In the genomic region with DNA sequence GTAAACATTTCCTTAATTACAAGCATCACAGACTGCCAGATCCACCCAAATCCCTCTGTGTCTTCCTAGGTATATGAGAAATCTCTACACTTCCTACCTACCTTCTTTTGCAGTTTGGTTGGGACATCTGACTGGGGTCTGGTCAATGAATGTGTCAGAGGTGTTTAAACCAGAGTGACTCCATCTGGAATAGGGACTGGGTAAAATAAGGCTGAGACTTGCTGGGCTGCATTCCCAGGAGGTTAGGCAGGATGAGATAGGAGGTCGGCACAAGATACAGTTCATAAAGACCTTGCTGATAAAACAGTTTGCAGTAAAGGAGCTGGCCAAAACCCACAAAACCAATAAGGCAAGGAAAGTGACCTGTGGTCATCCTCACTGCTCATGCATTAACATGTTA, we compare ENCODE assay signal across 5 cellular contexts.
"Had no signal": no experiment of that assay in that cellular context is flagged by ENCODE, and none has a peak within 500 bp of the region (broad histone marks: within the 10 kb centered on the region; RNA-seq: fewer than 3 reads in every experiment).

No MANE protein-coding gene starts in this region.

- H3K4me3 ChIP-seq: K562 had no signal

- H3K27ac Mint-ChIP-seq: IgD-negative memory B cell had no signal

- ATAC-seq: HepG2, K562 had no signal

- H3K36me3 Mint-ChIP-seq: IgD-negative memory B cell had no signal

- DNase-seq: IMR-90 had no signal

- H3K9me3 Mint-ChIP-seq: IgD-negative memory B cell had no signal

- H3K4me3 Mint-ChIP-seq: IgD-negative memory B cell had no signal

- H3K27ac ChIP-seq: HL-60 had no signal
